Comparison of ENCODE assay signal across 23 cellular contexts in genomic region chr20:38982291-38982690, GRCh38. TPM values are rescaled to one million over a fixed set of nuclear protein-coding genes. Genes with fewer than 3 reads are reported as not detected.
A peak's percentile ranks its signal among the peaks of the same experiment; 100 is the strongest.
DNase-seq lines count a peak whose midpoint lies in the region; ATAC-seq and TF ChIP-seq lines count a peak whose summit lies in the region.
"Had no signal": no experiment of that assay in that cellular context is flagged by ENCODE, and none has a peak within 500 bp of the region (broad histone marks: within the 10 kb centered on the region; RNA-seq: fewer than 3 reads in every experiment).

No MANE protein-coding gene starts in this region.

- no peak overlapping the region for H3K4me3 Mint-ChIP-seq in neural crest cell
- H3K4me3 Mint-ChIP-seq: central memory CD8-positive, alpha-beta T cell; H9; stimulated activated memory B cell treated with anti-CD40 and anti-IgM and Interleukin-4, amounts not matched to agents 10 μg/mL and 1 μg/mL and 100 μg/mL, for 72 hours had no signal

- peaks cover 3% of the 10 kb centered on the region for H3K36me3 Mint-ChIP-seq in neural crest cell (ENCODE audit: low read depth)

- H3K27ac Mint-ChIP-seq in neural crest cell (ENCODE audit: unreplicated experiment), result peak overlapping the region; percentile 54
- H3K27ac Mint-ChIP-seq: H9; stimulated activated memory B cell treated with anti-CD40 and anti-IgM and Interleukin-4, amounts not matched to agents 10 μg/mL and 1 μg/mL and 100 μg/mL, for 72 hours had no signal

- ATAC-seq in HG02884 (IDR thresholded peaks at IDR 0.05; ENCODE audit: unreplicated experiment), result no peak
- ATAC-seq: left ventricle myocardium superior; stimulated activated memory B cell treated with anti-CD40 and anti-IgM and Interleukin-4, amounts not matched to agents 10 μg/mL and 1 μg/mL and 100 μg/mL, for 72 hours had no signal

- DNase-seq in ELR (ENCODE audit: low read depth) (peak; percentile 62), LoVo (ENCODE audit: low spot score) (peak; percentile 28), astrocyte of the hippocampus (ENCODE audit: low read depth, low spot score) (peak; percentile 28), neural crest cell (ENCODE audit: low read depth, low spot score) (no peak), ecto neural progenitor cell (ENCODE audit: low spot score) (no peak), 8988T (no peak), SKM-1 treated with dmso at 0.1 percent for 144 hours (lab: John Stamatoyannopoulos, UW; ENCODE audit: unreplicated experiment) (no peak)
- DNase-seq: activated CD4-positive, alpha-beta T cell treated with anti-CD3 and anti-CD28 coated beads for 4 hours; activated CD8-positive, alpha-beta memory T cell treated with anti-CD3 and anti-CD28 coated beads, Interleukin-2, amount 50 U/mL, for 48 hours; activated gamma-delta T cell; amygdala; DND-41; effector memory CD4-positive, alpha-beta T cell; H9; left ventricle myocardium superior; NCI-H1694; Peyer's patch; stimulated activated CD4-positive, alpha-beta T cell treated with anti-CD3 and anti-CD28 coated beads, Interleukin-15, amount 100 ng/mL, for 24 hours; SW 1271; tibial artery had no signal

- H3K4me1 Mint-ChIP-seq in neural crest cell, result peaks cover 8% of the 10 kb centered on the region
- H3K4me1 Mint-ChIP-seq: central memory CD8-positive, alpha-beta T cell had no signal

- no peaks in the 10 kb centered on the region for H3K27me3 Mint-ChIP-seq in neural crest cell (ENCODE audit: low read depth)
- H3K27me3 Mint-ChIP-seq: central memory CD8-positive, alpha-beta T cell; stimulated activated memory B cell treated with anti-CD40 and anti-IgM and Interleukin-4, amounts not matched to agents 10 μg/mL and 1 μg/mL and 100 μg/mL, for 72 hours had no signal

- no peaks in the 10 kb centered on the region for H3K9me3 Mint-ChIP-seq in neural crest cell
- H3K9me3 Mint-ChIP-seq: central memory CD8-positive, alpha-beta T cell; H9; stimulated activated memory B cell treated with anti-CD40 and anti-IgM and Interleukin-4, amounts not matched to agents 10 μg/mL and 1 μg/mL and 100 μg/mL, for 72 hours had no signal

- no peak for TF ChIP-seq CTCF in neural crest cell (conservative IDR thresholded peaks at IDR 0.05)

RNA-seq across cellular contexts. Expression of gene DHX35, which starts 20.1 kb away (rescaled TPM):
- total RNA-seq in neural crest cell, result 20.7 and 22.8 TPM in 2 replicates

RNA-seq across cellular contexts. Expression of gene FAM83D, which starts 56.1 kb away (rescaled TPM):
- total RNA-seq in neural crest cell, result 37.9 and 38.6 TPM in 2 replicates

Comparison
In these comparisons a context has a peak if more than half of its experiments do, and no peak if none do; other contexts are left out.
1. DNase-seq: peak in ELR (single experiment), LoVo (single experiment) and astrocyte of the hippocampus (single experiment); none in neural crest cell (single experiment), ecto neural progenitor cell (single experiment), 8988T (single experiment) and SKM-1 treated with dmso at 0.1 percent for 144 hours (single experiment).